1 cellular context compared by ENCODE assay signal in the genomic region with DNA sequence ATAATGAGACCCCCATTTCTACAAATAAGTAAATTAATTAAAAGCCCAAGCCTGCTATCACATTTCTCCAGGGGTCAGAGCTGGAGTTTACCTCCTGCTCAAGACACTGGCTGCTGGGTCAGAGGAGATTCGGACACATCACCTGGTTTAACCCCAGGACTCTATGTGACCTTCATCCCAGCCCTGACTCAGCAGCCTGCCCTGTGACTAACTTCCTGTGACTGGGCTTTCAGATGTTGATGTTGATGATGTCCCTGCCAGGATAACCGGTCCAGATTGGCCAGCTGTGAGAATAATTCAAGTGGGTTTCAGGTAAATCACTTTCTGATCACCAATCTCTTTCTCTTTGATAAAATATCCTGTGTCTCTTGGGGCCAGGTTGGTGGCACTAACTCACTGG.
TF ChIP-seq lines count a peak whose summit lies in the region.

No MANE protein-coding gene starts in this region.

TF ChIP-seq in SK-N-SH, 30 proteins besides CTCF, POLR2A, EP300 and RAD21 (continued from another document):
- TF ChIP-seq, protein P1, sequence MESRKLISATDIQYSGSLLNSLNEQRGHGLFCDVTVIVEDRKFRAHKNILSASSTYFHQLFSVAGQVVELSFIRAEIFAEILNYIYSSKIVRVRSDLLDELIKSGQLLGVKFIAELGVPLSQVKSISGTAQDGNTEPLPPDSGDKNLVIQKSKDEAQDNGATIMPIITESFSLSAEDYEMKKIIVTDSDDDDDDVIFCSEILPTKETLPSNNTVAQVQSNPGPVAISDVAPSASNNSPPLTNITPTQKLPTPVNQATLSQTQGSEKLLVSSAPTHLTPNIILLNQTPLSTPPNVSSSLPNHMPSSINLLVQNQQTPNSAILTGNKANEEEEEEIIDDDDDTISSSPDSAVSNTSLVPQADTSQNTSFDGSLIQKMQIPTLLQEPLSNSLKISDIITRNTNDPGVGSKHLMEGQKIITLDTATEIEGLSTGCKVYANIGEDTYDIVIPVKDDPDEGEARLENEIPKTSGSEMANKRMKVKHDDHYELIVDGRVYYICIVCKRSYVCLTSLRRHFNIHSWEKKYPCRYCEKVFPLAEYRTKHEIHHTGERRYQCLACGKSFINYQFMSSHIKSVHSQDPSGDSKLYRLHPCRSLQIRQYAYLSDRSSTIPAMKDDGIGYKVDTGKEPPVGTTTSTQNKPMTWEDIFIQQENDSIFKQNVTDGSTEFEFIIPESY (IDR thresholded peaks at IDR 0.05; ENCODE audit: borderline replicate concordance, low read depth): no peak
- peak; percentile 99 for TF ChIP-seq RXRA (IDR thresholded peaks at IDR 0.05; ENCODE audit: borderline replicate concordance, low read depth)
- peak; percentile 58 for TF ChIP-seq JUND (IDR thresholded peaks at IDR 0.05)
- TF ChIP-seq REST (IDR thresholded peaks at IDR 0.05; ENCODE audit: low read depth, low read length): no peak
- no peak for TF ChIP-seq CHD2 (IDR thresholded peaks at IDR 0.05; ENCODE audit: low read length, partially characterized antibody)
- peak; percentile 83 for TF ChIP-seq FOSL2 (IDR thresholded peaks at IDR 0.05; ENCODE audit: borderline replicate concordance, low read depth)
- TF ChIP-seq, protein P2, sequence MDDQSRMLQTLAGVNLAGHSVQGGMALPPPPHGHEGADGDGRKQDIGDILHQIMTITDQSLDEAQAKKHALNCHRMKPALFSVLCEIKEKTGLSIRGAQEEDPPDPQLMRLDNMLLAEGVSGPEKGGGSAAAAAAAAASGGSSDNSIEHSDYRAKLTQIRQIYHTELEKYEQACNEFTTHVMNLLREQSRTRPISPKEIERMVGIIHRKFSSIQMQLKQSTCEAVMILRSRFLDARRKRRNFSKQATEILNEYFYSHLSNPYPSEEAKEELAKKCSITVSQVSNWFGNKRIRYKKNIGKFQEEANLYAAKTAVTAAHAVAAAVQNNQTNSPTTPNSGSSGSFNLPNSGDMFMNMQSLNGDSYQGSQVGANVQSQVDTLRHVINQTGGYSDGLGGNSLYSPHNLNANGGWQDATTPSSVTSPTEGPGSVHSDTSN (IDR thresholded peaks at IDR 0.05): peak; percentile 63
TF ChIP-seq in SK-N-SH: peak in this region for 6.
